ENCODE assay signal across 8 cellular contexts in genomic region chr16:87318158-87318644, GRCh38. TPM values are rescaled to one million over a fixed set of nuclear protein-coding genes. Genes with fewer than 3 reads are reported as not detected.
A peak's percentile ranks its signal among the peaks of the same experiment; 100 is the strongest.
DNase-seq lines count a peak whose midpoint lies in the region; ATAC-seq and TF ChIP-seq lines count a peak whose summit lies in the region.

No MANE protein-coding gene starts in this region.

- peaks cover 10% of the 10 kb centered on the region for H3K36me3 Mint-ChIP-seq in activated naive CD4-positive, alpha-beta T cell treated with anti-CD3 and anti-CD28 coated beads, Interleukin-2, amount 10 ng/mL, durations not matched to agents 7 days and 5 days
- H3K36me3 Mint-ChIP-seq in activated naive CD8-positive, alpha-beta T cell treated with anti-CD3 and anti-CD28 coated beads, Interleukin-2, amount 50 U/mL, for 24 hours (ENCODE audit: low read depth), result peaks cover 16% of the 10 kb centered on the region

- CTCF ChIA-PET in activated naive CD4-positive, alpha-beta T cell treated with anti-CD3 and anti-CD28 coated beads, Interleukin-2, amount 10 ng/mL, durations not matched to agents 7 days and 5 days (lab: Charles Lee), result interaction anchor here (1.1 to 2.5 kb wide), 3 partner anchors 9 to 76 kb away, joined by 3 to 11 read pairs (median 4); no protein-coding TSS in a partner anchor

- TF ChIP-seq CTCF in tibial nerve (IDR thresholded peaks at IDR 0.05), result no peak

- H3K27me3 Mint-ChIP-seq in activated naive CD4-positive, alpha-beta T cell treated with anti-CD3 and anti-CD28 coated beads, Interleukin-2, amount 10 ng/mL, durations not matched to agents 7 days and 5 days, result peaks cover 4% of the 10 kb centered on the region
- no peaks in the 10 kb centered on the region for H3K27me3 Mint-ChIP-seq in activated naive CD8-positive, alpha-beta T cell treated with anti-CD3 and anti-CD28 coated beads, Interleukin-2, amount 50 U/mL, for 24 hours

- H3K4me1 Mint-ChIP-seq in activated naive CD4-positive, alpha-beta T cell treated with anti-CD3 and anti-CD28 coated beads, Interleukin-2, amount 10 ng/mL, durations not matched to agents 7 days and 5 days, result peaks cover 23% of the 10 kb centered on the region
- H3K4me1 Mint-ChIP-seq in activated naive CD8-positive, alpha-beta T cell treated with anti-CD3 and anti-CD28 coated beads, Interleukin-2, amount 50 U/mL, for 24 hours, result peaks cover 16% of the 10 kb centered on the region

- H3K9me3 ChIP-seq in tibial nerve, result no peaks in the 10 kb centered on the region

- no peaks in the 10 kb centered on the region for H3K27me3 ChIP-seq in tibial nerve

- peak overlapping the region; percentile 84 to 99 (median 95) for H3K27ac ChIP-seq in tibial nerve

- peak overlapping the region; percentile 95 for H3K4me3 Mint-ChIP-seq in activated naive CD4-positive, alpha-beta T cell treated with anti-CD3 and anti-CD28 coated beads, Interleukin-2, amount 10 ng/mL, durations not matched to agents 7 days and 5 days
- H3K4me3 Mint-ChIP-seq in activated naive CD8-positive, alpha-beta T cell treated with anti-CD3 and anti-CD28 coated beads, Interleukin-2, amount 50 U/mL, for 24 hours, result peak overlapping the region; percentile 89

- no peak for TF ChIP-seq EP300 in tibial nerve (IDR thresholded peaks at IDR 0.05)

- no peaks in the 10 kb centered on the region for H3K9me3 Mint-ChIP-seq in activated naive CD4-positive, alpha-beta T cell treated with anti-CD3 and anti-CD28 coated beads, Interleukin-2, amount 10 ng/mL, durations not matched to agents 7 days and 5 days
- no peaks in the 10 kb centered on the region for H3K9me3 Mint-ChIP-seq in activated naive CD8-positive, alpha-beta T cell treated with anti-CD3 and anti-CD28 coated beads, Interleukin-2, amount 50 U/mL, for 24 hours

- peaks cover 0 to 9% (median 7%) of the 10 kb centered on the region in 4 donors for H3K4me1 ChIP-seq in tibial nerve

- 17 to 23% methylated on average over 9 of the region's 9 CpGs for WGBS in tibial nerve, 2 donors

- H3K36me3 ChIP-seq in tibial nerve, result peaks cover 0 to 14% (median 0%) of the 10 kb centered on the region in 3 donors

- no peak for ATAC-seq in activated naive CD8-positive, alpha-beta T cell treated with anti-CD3 and anti-CD28 coated beads, Interleukin-2, amount 50 U/mL, for 24 hours
- ATAC-seq in left lobe of liver, result peak; percentile 59

- DNase-seq in activated naive CD4-positive, alpha-beta T cell treated with anti-CD3 and anti-CD28 coated beads, Interleukin-2, amount 10 ng/mL, durations not matched to agents 7 days and 5 days, result no peak
- DNase-seq in activated naive CD4-positive, alpha-beta T cell treated with anti-CD3 and anti-CD28 coated beads, Interleukin-2, amount 50 U/mL, for 16 hours, result no peak
- DNase-seq in activated naive CD8-positive, alpha-beta T cell treated with anti-CD3 and anti-CD28 coated beads, Interleukin-2, amount 50 U/mL, for 24 hours, result no peak
- peak; percentile 70 for DNase-seq in left lobe of liver (ENCODE audit: low spot score)
- DNase-seq in tibial nerve (ENCODE audit: low spot score in 2 of 2), result no peak
- DNase-seq in NCI-H187 (lab: John Stamatoyannopoulos, UW), result no peak
- no peak for DNase-seq in NCI-H2081 (lab: John Stamatoyannopoulos, UW)
- no peak for DNase-seq in NCI-H446 treated with DMSO at 0.1 percent for 48 hours (lab: John Stamatoyannopoulos, UW)

- H3K4me3 ChIP-seq in tibial nerve, result peak overlapping the region; percentile 93 to 98 (median 97)

- H3K27ac Mint-ChIP-seq in activated naive CD4-positive, alpha-beta T cell treated with anti-CD3 and anti-CD28 coated beads, Interleukin-2, amount 10 ng/mL, durations not matched to agents 7 days and 5 days, result peak overlapping the region; percentile 97
- H3K27ac Mint-ChIP-seq in activated naive CD8-positive, alpha-beta T cell treated with anti-CD3 and anti-CD28 coated beads, Interleukin-2, amount 50 U/mL, for 24 hours, result peak overlapping the region; percentile 99

- no peak for TF ChIP-seq POLR2A in tibial nerve (IDR thresholded peaks at IDR 0.05)

RNA-seq across cellular contexts. Expression of gene C16orf95, which starts 1.0 kb away (rescaled TPM):
- 5.4 TPM for total RNA-seq in left lobe of liver
- total RNA-seq in tibial nerve, result 1 to 10 TPM in 3 of 4 donors, under 1 TPM in 1; 0.44 to 9.8 (median 2.6) TPM
